ENCODE assay signal across 27 cellular contexts in genomic region chr1:108572182-108572581, GRCh38.
"Had no signal": no experiment of that assay in that cellular context is flagged by ENCODE, and none has a peak within 500 bp of the region (broad histone marks: within the 10 kb centered on the region; RNA-seq: fewer than 3 reads in every experiment).

No MANE protein-coding gene starts in this region.

- ATAC-seq: foreskin keratinocyte, gastroesophageal sphincter, heart left ventricle, left lobe of liver, mucosa of descending colon, sciatic nerve had no signal

- H3K4me3 Mint-ChIP-seq: memory B cell, mesothelial cell of epicardium, naive B cell, nephron, neural progenitor cell, type B pancreatic cell had no signal

- H3K27ac Mint-ChIP-seq: memory B cell, mesothelial cell of epicardium, naive B cell, nephron, neural progenitor cell, progenitor cell of endocrine pancreas, type B pancreatic cell had no signal

- H3K9me3 Mint-ChIP-seq: memory B cell, mesothelial cell of epicardium had no signal

- H3K4me1 ChIP-seq: neural progenitor cell, parathyroid adenoma, testis, tibial artery had no signal

- H3K36me3 ChIP-seq: esophagus muscularis mucosa, gastroesophageal sphincter, heart left ventricle, neural progenitor cell, tibial artery had no signal

- H3K27me3 Mint-ChIP-seq: memory B cell, naive B cell, progenitor cell of endocrine pancreas, type B pancreatic cell had no signal

- H3K4me3 ChIP-seq: coronary artery, esophagus muscularis mucosa, gastroesophageal sphincter, heart left ventricle, hepatocyte, lung, mucosa of descending colon, neural progenitor cell, smooth muscle cell, testis, tibial artery had no signal

- H3K27me3 ChIP-seq: esophagus muscularis mucosa, foreskin keratinocyte, gastroesophageal sphincter, heart left ventricle, hepatocyte, neural progenitor cell, testis, tibial artery had no signal

- H3K4me1 Mint-ChIP-seq: memory B cell, mesothelial cell of epicardium, nephron, neural progenitor cell had no signal

- H3K9me3 ChIP-seq: esophagus muscularis mucosa, gastroesophageal sphincter, mucosa of descending colon, testis, tibial artery had no signal

- H3K27ac ChIP-seq: coronary artery, esophagus muscularis mucosa, foreskin keratinocyte, gastroesophageal sphincter, heart left ventricle, hepatocyte, neural progenitor cell, parathyroid adenoma, testis, tibial artery had no signal

- DNase-seq: dermis blood vessel endothelial cell; effector memory CD4-positive, alpha-beta T cell; foreskin keratinocyte; heart left ventricle; kidney; mucosa of descending colon; naive B cell; stimulated activated CD4-positive, alpha-beta T cell treated with anti-CD3 and anti-CD28 coated beads, Interleukin-2, amount 100 ng/mL, for 48 hours; stimulated activated naive CD4-positive, alpha-beta T cell; substantia nigra; testis; tibial artery had no signal
